In genomic region chr15:72493220-72493619, GRCh38 we compare ENCODE assay signal across 2 cellular contexts.
TF ChIP-seq lines count a peak whose summit lies in the region.

No MANE protein-coding gene starts in this region.

TF ChIP-seq in liver, 16 proteins besides CTCF, POLR2A, EP300 and RAD21:
- peak; percentile 75 for TF ChIP-seq FOXA2 (IDR thresholded peaks at IDR 0.05)
- TF ChIP-seq FOXA1 (IDR thresholded peaks at IDR 0.05) = peak; percentile 21
- TF ChIP-seq GABPA (IDR thresholded peaks at IDR 0.05 in 1 of 2, conservative IDR thresholded peaks at IDR 0.05 in 1 of 2) = no peak

TF ChIP-seq in HepG2, 621 proteins besides CTCF, POLR2A, EP300 and RAD21:
- TF ChIP-seq, protein P1, sequence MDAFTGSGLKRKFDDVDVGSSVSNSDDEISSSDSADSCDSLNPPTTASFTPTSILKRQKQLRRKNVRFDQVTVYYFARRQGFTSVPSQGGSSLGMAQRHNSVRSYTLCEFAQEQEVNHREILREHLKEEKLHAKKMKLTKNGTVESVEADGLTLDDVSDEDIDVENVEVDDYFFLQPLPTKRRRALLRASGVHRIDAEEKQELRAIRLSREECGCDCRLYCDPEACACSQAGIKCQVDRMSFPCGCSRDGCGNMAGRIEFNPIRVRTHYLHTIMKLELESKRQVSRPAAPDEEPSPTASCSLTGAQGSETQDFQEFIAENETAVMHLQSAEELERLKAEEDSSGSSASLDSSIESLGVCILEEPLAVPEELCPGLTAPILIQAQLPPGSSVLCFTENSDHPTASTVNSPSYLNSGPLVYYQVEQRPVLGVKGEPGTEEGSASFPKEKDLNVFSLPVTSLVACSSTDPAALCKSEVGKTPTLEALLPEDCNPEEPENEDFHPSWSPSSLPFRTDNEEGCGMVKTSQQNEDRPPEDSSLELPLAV (CRISPR knock-in tag; conservative IDR thresholded peaks at IDR 0.05; ENCODE audit: low read depth) = no peak
- no peak for TF ChIP-seq CCDC6 (CRISPR knock-in tag; IDR thresholded peaks at IDR 0.05)
- TF ChIP-seq ZNF780A (CRISPR knock-in tag; IDR thresholded peaks at IDR 0.05) = no peak
- no peak for TF ChIP-seq ZNF709 (CRISPR knock-in tag; IDR thresholded peaks at IDR 0.05)
- TF ChIP-seq PRDM4 (CRISPR knock-in tag; IDR thresholded peaks at IDR 0.05; ENCODE audit: borderline replicate concordance) = no peak
- TF ChIP-seq ZNF724P (CRISPR knock-in tag; IDR thresholded peaks at IDR 0.05; ENCODE audit: borderline replicate concordance) = no peak
- no peak for TF ChIP-seq ZNF160 (CRISPR knock-in tag; IDR thresholded peaks at IDR 0.05)
- no peak for TF ChIP-seq PRPF4 (IDR thresholded peaks at IDR 0.05; ENCODE audit: low read depth, low read length, poor library complexity, severe bottlenecking)
- TF ChIP-seq HDAC6 (IDR thresholded peaks at IDR 0.05; ENCODE audit: low read depth, low read length) = no peak
- no peak for TF ChIP-seq KDM5B (CRISPR knock-in tag; IDR thresholded peaks at IDR 0.05; ENCODE audit: borderline replicate concordance)
- no peak for TF ChIP-seq NFIC (IDR thresholded peaks at IDR 0.05; ENCODE audit: low read length)
- TF ChIP-seq ZNF652 (CRISPR knock-in tag; IDR thresholded peaks at IDR 0.05; ENCODE audit: borderline replicate concordance, low read depth) = no peak
- TF ChIP-seq RARA (CRISPR knock-in tag; IDR thresholded peaks at IDR 0.05) = no peak
- TF ChIP-seq CBFB (CRISPR knock-in tag; IDR thresholded peaks at IDR 0.05) = no peak
- TF ChIP-seq ZNF12 (CRISPR knock-in tag; IDR thresholded peaks at IDR 0.05) = no peak
- TF ChIP-seq ZZZ3 (CRISPR knock-in tag; IDR thresholded peaks at IDR 0.05; ENCODE audit: borderline replicate concordance) = no peak
